9 cellular contexts compared by ENCODE assay signal in genomic region chrX:94058728-94059382, GRCh38.
DNase-seq lines count a peak whose midpoint lies in the region; ATAC-seq, FAIRE-seq and TF ChIP-seq lines count a peak whose summit lies in the region.
"Had no signal": no experiment of that assay in that cellular context is flagged by ENCODE, and none has a peak within 500 bp of the region (broad histone marks: within the 10 kb centered on the region; RNA-seq: fewer than 3 reads in every experiment).

No MANE protein-coding gene starts in this region.

- H2AK5ac ChIP-seq in H1 (ENCODE audit: low read depth, low read length): no peak overlapping the region

- H4K91ac ChIP-seq in H1 (replicated peaks; ENCODE audit: insufficient read length, low read length): no peak overlapping the region

- no peaks in the 10 kb centered on the region for H3K36me3 Mint-ChIP-seq in naive thymus-derived CD8-positive, alpha-beta T cell

- H3K18ac ChIP-seq in H1 (ENCODE audit: extremely low read depth, low read length): no peak overlapping the region

- H3K9me3 ChIP-seq in H1 (ENCODE audit: insufficient read depth in 2 of 2, low read depth in 1 of 2, low read length in 1 of 2): no peaks in the 10 kb centered on the region

- POLR2A ChIA-PET in H1 (lab: Charles Lee; ENCODE audit: partially characterized antibody): no interaction called here
- POLR2A ChIA-PET in naive thymus-derived CD8-positive, alpha-beta T cell (lab: Charles Lee): no interaction called here

- 44% methylated on average over 9 of the region's 9 CpGs; no CpG with 5 or more reads in 1 of the 2 experiments for WGBS in H1 (ENCODE audit: extremely low coverage in 1 of 2, insufficient coverage in 1 of 2, insufficient read length in 1 of 2, insufficient replicate concordance in 2 of 2, low coverage in 1 of 2, low lambda C conversion rate in 2 of 2, missing lambda C conversion rate in 1 of 2), 2 experiments

- no peak overlapping the region for H4K5ac ChIP-seq in H1 (ENCODE audit: insufficient read length, low read depth, low read length)

- no peak overlapping the region for H3K23ac ChIP-seq in H1 (ENCODE audit: insufficient read length)

- H2AFZ ChIP-seq in H1 (ENCODE audit: low read length): no peak overlapping the region

- no peak overlapping the region for H2BK20ac ChIP-seq in H1 (ENCODE audit: low read length)

- peak; percentile 42 for FAIRE-seq in H1 (lab: Jason Lieb, UNC)

- no peak overlapping the region for H3K4me3 Mint-ChIP-seq in naive thymus-derived CD8-positive, alpha-beta T cell

- H3K27ac ChIP-seq in H1 (ENCODE audit: low read depth, low read length): no peak overlapping the region

- no peaks in the 10 kb centered on the region for H3K27me3 Mint-ChIP-seq in naive thymus-derived CD8-positive, alpha-beta T cell

- H3K27me3 ChIP-seq in H1 (replicated peaks in 1 of 4; ENCODE audit: control insufficient read depth in 3 of 4, extremely low read depth in 1 of 4, insufficient read depth in 3 of 4, low read length in 3 of 4): no peaks in the 10 kb centered on the region

- peak; percentile 62 to 64 for TF ChIP-seq RAD21 in H1 (IDR thresholded peaks at IDR 0.05 in 1 of 2, conservative IDR thresholded peaks at IDR 0.05 in 1 of 2; ENCODE audit: low read depth in 2 of 2, low read length in 2 of 2)

- H3K56ac ChIP-seq in H1 (replicated peaks; ENCODE audit: insufficient read length, low read depth, low read length): no peak overlapping the region

- ATAC-seq in naive thymus-derived CD8-positive, alpha-beta T cell: no peak
- ATAC-seq in HG03175 (IDR thresholded peaks at IDR 0.05; ENCODE audit: unreplicated experiment): no peak
- ATAC-seq in HG02678 (IDR thresholded peaks at IDR 0.05; ENCODE audit: unreplicated experiment): no peak

- no peak overlapping the region for H3K9ac ChIP-seq in H1 (replicated peaks in 1 of 4; ENCODE audit: extremely low read depth in 1 of 4, low read depth in 3 of 4, low read length in 3 of 4)

- no peaks in the 10 kb centered on the region for H3K79me2 ChIP-seq in H1 (ENCODE audit: control insufficient read depth in 1 of 2, insufficient read depth in 2 of 2, low read length in 2 of 2)

- peak in 2 of 3 experiments; percentile 30 to 39; a peak in 2 of 4 replicates for TF ChIP-seq CTCF in H1 (IDR thresholded peaks at IDR 0.05; ENCODE audit: control extremely low read depth in 1 of 3, insufficient read depth in 1 of 3, low read depth in 1 of 3, low read length in 3 of 3)

- H3K4me2 ChIP-seq in H1 (ENCODE audit: insufficient read depth in 1 of 2, low read depth in 2 of 2, low read length in 2 of 2): no peak overlapping the region

- CTCF ChIA-PET in H1 (lab: Charles Lee; ENCODE audit: partially characterized antibody): no interaction called here

- H3K27ac Mint-ChIP-seq in naive thymus-derived CD8-positive, alpha-beta T cell: no peak overlapping the region

- no peaks in the 10 kb centered on the region for H4K20me1 ChIP-seq in H1 (replicated peaks in 1 of 2; ENCODE audit: control insufficient read depth in 1 of 2, insufficient read depth in 2 of 2, low read length in 2 of 2)

- no peak overlapping the region for H3K14ac ChIP-seq in H1 (ENCODE audit: insufficient read length)

- TF ChIP-seq POLR2A in H1 (IDR thresholded peaks at IDR 0.05; ENCODE audit: control extremely low read depth in 1 of 2, low read depth in 2 of 2, low read length in 2 of 2): no peak

- H2BK12ac ChIP-seq in H1 (ENCODE audit: low read depth, low read length): no peak overlapping the region

- H3K36me3 ChIP-seq in H1 (ENCODE audit: control insufficient read depth in 2 of 4, insufficient read depth in 4 of 4, low read length in 3 of 4): no peaks in the 10 kb centered on the region

- H3K23me2 ChIP-seq in H1 (ENCODE audit: low read depth, low read length): no peaks in the 10 kb centered on the region

- H3K4me3 ChIP-seq in H1 (ENCODE audit: extremely low read depth in 1 of 4, insufficient read depth in 2 of 4, low read depth in 3 of 4, low read length in 4 of 4): no peak overlapping the region

- no peak overlapping the region for H3K4ac ChIP-seq in H1 (replicated peaks; ENCODE audit: insufficient read length, low read depth, low read length)

- H3K4me1 ChIP-seq in H1 (replicated peaks in 1 of 4; ENCODE audit: control insufficient read depth in 3 of 4, insufficient read depth in 4 of 4, low read length in 3 of 4): no peaks in the 10 kb centered on the region; a peak in 1 of 7 replicates

- H4K8ac ChIP-seq in H1 (ENCODE audit: extremely low read depth, insufficient read depth, low read length): no peak overlapping the region

- no peaks in the 10 kb centered on the region for H3K79me1 ChIP-seq in H1 (ENCODE audit: low read depth, low read length)

- no peak overlapping the region for H2BK15ac ChIP-seq in H1 (ENCODE audit: low read length)

- peaks cover 0 to 6% (median 0%) of the 10 kb centered on the region in 9 donors for H3K9me3 Mint-ChIP-seq in naive thymus-derived CD8-positive, alpha-beta T cell

- H2BK120ac ChIP-seq in H1 (replicated peaks; ENCODE audit: low read depth, low read length): no peak overlapping the region

- no peak for TF ChIP-seq EP300 in H1 (IDR thresholded peaks at IDR 0.05; ENCODE audit: borderline replicate concordance in 1 of 2, low read depth in 2 of 2, low read length in 2 of 2)

- no peak overlapping the region for H2BK5ac ChIP-seq in H1 (ENCODE audit: low read depth, low read length)

- DNase-seq in NCI-H2081 (lab: John Stamatoyannopoulos, UW) (peak; percentile 45 to 57), NCI-H2081 treated with DMSO at 0.1 percent for 48 hours (lab: John Stamatoyannopoulos, UW) (no peak), NCI-H69 (lab: John Stamatoyannopoulos, UW) (peak; percentile 66), H1 (ENCODE audit: low read depth in 1 of 2, low spot score in 2 of 2) (no peak), putamen (ENCODE audit: low spot score) (peak; percentile 33)
- DNase-seq in naive thymus-derived CD8-positive, alpha-beta T cell: no peak
- DNase-seq: NCI-H187 had no signal

- H3K4me1 Mint-ChIP-seq in naive thymus-derived CD8-positive, alpha-beta T cell: no peaks in the 10 kb centered on the region

TF ChIP-seq in H1, 55 proteins besides CTCF, POLR2A, EP300 and RAD21:
- TF ChIP-seq CHD2 (IDR thresholded peaks at IDR 0.05; ENCODE audit: low read length): no peak
- TF ChIP-seq SIN3A (conservative IDR thresholded peaks at IDR 0.05 in 1 of 2, IDR thresholded peaks at IDR 0.05 in 1 of 2; ENCODE audit: low read depth in 1 of 2, low read length in 2 of 2): no peak
- TF ChIP-seq HDAC6 (IDR thresholded peaks at IDR 0.05; ENCODE audit: low read depth, low read length): no peak
- TF ChIP-seq CBX5 (IDR thresholded peaks at IDR 0.05; ENCODE audit: low read depth, low read length): no peak
- no peak for TF ChIP-seq ZNF274 (IDR thresholded peaks at IDR 0.05; ENCODE audit: borderline replicate concordance, extremely low read depth, low read length)
- TF ChIP-seq SP1 (IDR thresholded peaks at IDR 0.05; ENCODE audit: low read depth, low read length): no peak
- TF ChIP-seq YY1 (IDR thresholded peaks at IDR 0.05; ENCODE audit: low read depth, low read length): no peak
- no peak for TF ChIP-seq TEAD4 (IDR thresholded peaks at IDR 0.05; ENCODE audit: low read depth, low read length)

Comparison
In these comparisons a context has a peak if more than half of its experiments do, and no peak if none do; other contexts are left out.
1. DNase-seq: peak in NCI-H2081 (2 of 2), NCI-H69 (single experiment) and putamen (single experiment); none in NCI-H2081 treated with DMSO at 0.1 percent for 48 hours (single experiment), H1 (0 of 2) and naive thymus-derived CD8-positive, alpha-beta T cell (0 of 10).